In genomic region chr13:107999751-108000150, GRCh38 we compare ENCODE assay signal across 22 cellular contexts.
DNase-seq lines count a peak whose midpoint lies in the region; ATAC-seq, FAIRE-seq and TF ChIP-seq lines count a peak whose summit lies in the region.
"Had no signal": no experiment of that assay in that cellular context is flagged by ENCODE, and none has a peak within 500 bp of the region (broad histone marks: within the 10 kb centered on the region; RNA-seq: fewer than 3 reads in every experiment).

No MANE protein-coding gene starts in this region.

- TF ChIP-seq CTCF in epithelial cell of esophagus (IDR thresholded peaks at IDR 0.05; ENCODE audit: insufficient read depth, low read depth, low read length, missing control alignments) (no peak), kidney epithelial cell (IDR thresholded peaks at IDR 0.05; ENCODE audit: insufficient read depth, low read length, poor library complexity, severe bottlenecking) (no peak)

- H3K4me3 ChIP-seq in epithelial cell of esophagus (ENCODE audit: low read length), result no peak overlapping the region
- no peak overlapping the region for H3K4me3 ChIP-seq in kidney epithelial cell (ENCODE audit: low read depth, low read length)
- H3K4me3 ChIP-seq: BLaER1 had no signal

- H3K27me3 ChIP-seq in kidney epithelial cell (ENCODE audit: control insufficient read depth, insufficient read depth, low read length), result no peaks in the 10 kb centered on the region
- H3K27me3 ChIP-seq: BE2C, BLaER1 had no signal

- no peak for FAIRE-seq in HTR-8/SVneo (lab: Jason Lieb, UNC)
- FAIRE-seq: A204.1, D721Med, G401.6, GM12891 had no signal

- ATAC-seq in GM18868 (IDR thresholded peaks at IDR 0.05; ENCODE audit: unreplicated experiment) (peak; percentile 37), HG02763 (IDR thresholded peaks at IDR 0.05; ENCODE audit: unreplicated experiment) (no peak), GM19455 (IDR thresholded peaks at IDR 0.05; ENCODE audit: unreplicated experiment) (no peak)
- ATAC-seq: CD8-positive, alpha-beta T cell had no signal

- peak; percentile 3 for DNase-seq in epithelial cell of esophagus (ENCODE audit: low read depth)
- peak; percentile 1 for DNase-seq in kidney epithelial cell (ENCODE audit: low read depth)
- peak; percentile 57 for DNase-seq in renal cortical epithelial cell (ENCODE audit: low read depth)
- DNase-seq in hypothalamus (lab: John Stamatoyannopoulos, UW), result no peak
- no peak for DNase-seq in HTR-8/SVneo (ENCODE audit: insufficient read length, low spot score)
- DNase-seq: 8988T; ACHN; BE2C; Caco-2; Calu3; CD4-positive, alpha-beta T cell; CD8-positive, alpha-beta T cell; DMS79 treated with DMSO at 0.1 percent for 48 hours; GF-D8 had no signal

- H3K36me3 ChIP-seq in kidney epithelial cell (ENCODE audit: control insufficient read depth, insufficient read depth, low read length), result no peaks in the 10 kb centered on the region
- H3K36me3 ChIP-seq: BE2C, BLaER1 had no signal

Comparison
In these comparisons a context has a peak if more than half of its experiments do, and no peak if none do; other contexts are left out.
1. DNase-seq: peak in epithelial cell of esophagus (single experiment), kidney epithelial cell (single experiment) and renal cortical epithelial cell (single experiment); none in hypothalamus (0 of 51) and HTR-8/SVneo (single experiment).